ENCODE assay signal across 8 cellular contexts in genomic region chr1:245306020-245306419, GRCh38.
"Had no signal": no experiment of that assay in that cellular context is flagged by ENCODE, and none has a peak within 500 bp of the region (broad histone marks: within the 10 kb centered on the region; RNA-seq: fewer than 3 reads in every experiment).

No MANE protein-coding gene starts in this region.

- DNase-seq: IMR-90, KBM-7, KG1 had no signal

- ATAC-seq: HepG2 had no signal

- H3K36me3 Mint-ChIP-seq: IgD-negative memory B cell had no signal

- H3K27ac ChIP-seq: HL-60, KMS-11 had no signal

- H3K4me3 Mint-ChIP-seq: IgD-negative memory B cell had no signal

- H3K4me2 ChIP-seq: KMS-11 had no signal

- H3K27ac Mint-ChIP-seq: IgD-negative memory B cell had no signal

- H3K9ac ChIP-seq: KMS-11 had no signal

- FAIRE-seq: HepG2, HTR-8/SVneo had no signal

- H3K27me3 Mint-ChIP-seq: IgD-negative memory B cell had no signal
